In the genomic region with DNA sequence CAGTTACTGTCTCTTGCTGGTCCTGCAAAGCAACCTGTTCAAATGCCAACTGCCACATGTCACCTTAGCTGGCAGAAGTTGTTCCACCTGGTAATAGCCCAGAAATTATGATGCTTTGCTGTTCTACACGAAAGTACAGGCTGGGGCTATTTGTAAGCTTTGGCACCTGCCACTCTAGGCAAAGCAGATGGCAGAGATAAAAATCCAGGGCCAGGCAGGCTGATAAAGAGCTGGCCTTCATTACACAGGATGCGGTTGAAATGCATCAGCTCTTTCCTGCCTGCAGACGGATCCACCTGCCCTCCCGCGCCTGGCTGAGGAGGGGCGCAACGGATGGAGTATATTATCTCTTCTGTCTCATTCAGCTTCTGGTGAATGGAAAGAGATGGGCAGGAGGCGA, we compare ENCODE assay signal across 9 cellular contexts. TPM values are rescaled to one million over a fixed set of nuclear protein-coding genes. Genes with fewer than 3 reads are reported as not detected.
A peak's percentile ranks its signal among the peaks of the same experiment; 100 is the strongest.
DNase-seq lines count a peak whose midpoint lies in the region; ATAC-seq and TF ChIP-seq lines count a peak whose summit lies in the region.
"Had no signal": no experiment of that assay in that cellular context is flagged by ENCODE, and none has a peak within 500 bp of the region (broad histone marks: within the 10 kb centered on the region; RNA-seq: fewer than 3 reads in every experiment).

No MANE protein-coding gene starts in this region.

- H3K4me3 ChIP-seq in NB4 (ENCODE audit: low read depth, low read length): no peak overlapping the region
- no peak overlapping the region for H3K4me3 ChIP-seq in neural progenitor cell

- H3K9me3 Mint-ChIP-seq in activated naive CD8-positive, alpha-beta T cell treated with anti-CD3 and anti-CD28 coated beads for 36 hours: peaks cover 10% of the 10 kb centered on the region
- no peaks in the 10 kb centered on the region for H3K9me3 Mint-ChIP-seq in stimulated activated effector memory CD8-positive, alpha-beta T cell treated with anti-CD3 and anti-CD28 coated beads, Interleukin-12 subunit alpha, Interleukin-12 subunit beta, amount 100 ng/mL, for 72 hours
- H3K9me3 Mint-ChIP-seq in neural progenitor cell: peaks cover 2% of the 10 kb centered on the region

- TF ChIP-seq POLR2A in NB4 (IDR thresholded peaks at IDR 0.05; ENCODE audit: extremely low read depth, insufficient read length): no peak

- H3K27ac ChIP-seq in neural progenitor cell: no peak overlapping the region

- H3K27me3 ChIP-seq in neural progenitor cell: no peaks in the 10 kb centered on the region

- H3F3A ChIP-seq in neural progenitor cell (ENCODE audit: low read depth): no peaks in the 10 kb centered on the region

- no peaks in the 10 kb centered on the region for H4K20me1 ChIP-seq in neural progenitor cell (ENCODE audit: low read depth)

- H3K9me3 ChIP-seq in neural progenitor cell (ENCODE audit: low read depth): no peaks in the 10 kb centered on the region

- H3K36me3 ChIP-seq in neural progenitor cell: no peaks in the 10 kb centered on the region

- no peak overlapping the region for H3K9ac ChIP-seq in neural progenitor cell

- H3K79me2 ChIP-seq in neural progenitor cell (ENCODE audit: low read depth): no peaks in the 10 kb centered on the region

- H3K4me2 ChIP-seq in neural progenitor cell: no peak overlapping the region

- no peaks in the 10 kb centered on the region for H3K4me1 ChIP-seq in neural progenitor cell

- H3K27me3 Mint-ChIP-seq in activated naive CD8-positive, alpha-beta T cell treated with anti-CD3 and anti-CD28 coated beads for 36 hours: no peaks in the 10 kb centered on the region
- H3K27me3 Mint-ChIP-seq in neural progenitor cell (ENCODE audit: insufficient read depth, low read depth): peaks cover 2% of the 10 kb centered on the region

- peaks cover 61% of the 10 kb centered on the region for H3K4me1 Mint-ChIP-seq in activated naive CD8-positive, alpha-beta T cell treated with anti-CD3 and anti-CD28 coated beads for 36 hours
- H3K4me1 Mint-ChIP-seq in stimulated activated effector memory CD8-positive, alpha-beta T cell treated with anti-CD3 and anti-CD28 coated beads, Interleukin-12 subunit alpha, Interleukin-12 subunit beta, amount 100 ng/mL, for 72 hours: peaks cover 64% of the 10 kb centered on the region
- peaks cover 5% of the 10 kb centered on the region for H3K4me1 Mint-ChIP-seq in neural progenitor cell

- TF ChIP-seq CTCF in NB4 (IDR thresholded peaks at IDR 0.05; ENCODE audit: low read depth, low read length) (no peak), neural progenitor cell (IDR thresholded peaks at IDR 0.05) (no peak)

- H3K36me3 Mint-ChIP-seq in activated naive CD8-positive, alpha-beta T cell treated with anti-CD3 and anti-CD28 coated beads for 36 hours: peaks cover 9% of the 10 kb centered on the region
- H3K36me3 Mint-ChIP-seq in stimulated activated effector memory CD8-positive, alpha-beta T cell treated with anti-CD3 and anti-CD28 coated beads, Interleukin-12 subunit alpha, Interleukin-12 subunit beta, amount 100 ng/mL, for 72 hours: peaks cover 10% of the 10 kb centered on the region
- peaks cover 2% of the 10 kb centered on the region for H3K36me3 Mint-ChIP-seq in neural progenitor cell

- H3K4me3 Mint-ChIP-seq in activated naive CD8-positive, alpha-beta T cell treated with anti-CD3 and anti-CD28 coated beads for 36 hours: no peak overlapping the region
- no peak overlapping the region for H3K4me3 Mint-ChIP-seq in stimulated activated effector memory CD8-positive, alpha-beta T cell treated with anti-CD3 and anti-CD28 coated beads, Interleukin-12 subunit alpha, Interleukin-12 subunit beta, amount 100 ng/mL, for 72 hours
- H3K4me3 Mint-ChIP-seq in neural progenitor cell: no peak overlapping the region

- DNase-seq in NB4 (ENCODE audit: low read depth): peak; percentile 34
- DNase-seq in T-helper 9 cell: peak; percentile 32
- peak; percentile 57 for DNase-seq in activated naive CD8-positive, alpha-beta T cell treated with anti-CD3 and anti-CD28 coated beads for 36 hours
- no peak for DNase-seq in stimulated activated effector memory CD8-positive, alpha-beta T cell treated with anti-CD3 and anti-CD28 coated beads, Interleukin-12 subunit alpha, Interleukin-12 subunit beta, amount 100 ng/mL, for 72 hours (ENCODE audit: low spot score in 2 of 2)
- no peak for DNase-seq in GM19240 (ENCODE audit: insufficient read length, low spot score)
- no peak for DNase-seq in amniotic stem cell (lab: John Stamatoyannopoulos, UW)
- DNase-seq in neural progenitor cell (ENCODE audit: low spot score): no peak
- DNase-seq in AG20443 (ENCODE audit: low spot score): no peak

- H2AFZ ChIP-seq in neural progenitor cell (replicated peaks): no peak overlapping the region

- peak overlapping the region; percentile 80 for H3K27ac Mint-ChIP-seq in activated naive CD8-positive, alpha-beta T cell treated with anti-CD3 and anti-CD28 coated beads for 36 hours
- H3K27ac Mint-ChIP-seq in stimulated activated effector memory CD8-positive, alpha-beta T cell treated with anti-CD3 and anti-CD28 coated beads, Interleukin-12 subunit alpha, Interleukin-12 subunit beta, amount 100 ng/mL, for 72 hours: peak overlapping the region; percentile 72
- no peak overlapping the region for H3K27ac Mint-ChIP-seq in neural progenitor cell

- ATAC-seq in stimulated activated effector memory CD8-positive, alpha-beta T cell treated with anti-CD3 and anti-CD28 coated beads, Interleukin-12 subunit alpha, Interleukin-12 subunit beta, amount 100 ng/mL, for 72 hours: peak; percentile 55
- ATAC-seq: left lobe of liver had no signal

RNA-seq across cellular contexts. Expression of a gene that starts 29.3 kb away (rescaled TPM):
- 10 to 100 TPM in 1 of 2 experiments, 1 to 10 TPM in 1; 9.9 to 12.2 TPM for total RNA-seq in activated naive CD8-positive, alpha-beta T cell treated with anti-CD3 and anti-CD28 coated beads for 36 hours
- 6.5 and 11.9 TPM in 2 replicates for total RNA-seq in neural progenitor cell (ENCODE audit: low replicate concordance)

Comparison
In these comparisons a context has a peak if more than half of its experiments do, and no peak if none do; other contexts are left out.
1. DNase-seq: peak in NB4 (single experiment), T-helper 9 cell (single experiment) and activated naive CD8-positive, alpha-beta T cell treated with anti-CD3 and anti-CD28 coated beads for 36 hours (single experiment); none in stimulated activated effector memory CD8-positive, alpha-beta T cell treated with anti-CD3 and anti-CD28 coated beads, Interleukin-12 subunit alpha, Interleukin-12 subunit beta, amount 100 ng/mL, for 72 hours (0 of 2), GM19240 (single experiment), amniotic stem cell (single experiment), neural progenitor cell (single experiment) and AG20443 (single experiment).